9 cellular contexts compared by ENCODE assay signal in the genomic region with DNA sequence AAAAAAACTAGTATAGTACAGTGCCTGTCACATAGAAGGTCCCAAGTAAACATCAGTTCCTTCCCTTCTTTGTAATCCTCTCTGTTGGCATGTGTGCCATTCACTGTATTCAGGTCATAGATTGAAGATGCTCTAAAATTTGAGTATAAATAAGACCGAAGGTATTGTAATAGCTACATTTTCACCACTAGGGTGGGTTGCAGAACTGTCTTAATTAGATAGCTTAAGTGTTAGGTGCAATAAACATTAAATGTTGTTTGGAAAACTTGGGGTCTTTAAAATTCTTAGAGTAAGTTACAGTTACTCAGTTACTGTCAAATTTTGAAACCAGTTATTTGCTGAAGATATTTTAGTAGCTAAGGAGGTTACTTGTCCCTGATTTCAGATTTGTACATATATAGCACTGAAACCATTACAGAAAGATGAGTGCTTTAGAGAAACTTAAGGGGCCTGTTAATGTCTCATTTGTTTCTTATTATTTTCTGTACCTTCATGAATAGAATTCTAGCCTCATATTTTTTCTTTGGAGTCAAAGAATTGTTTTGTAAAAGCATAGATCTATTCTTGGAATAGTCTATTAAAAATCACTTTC. TPM values are rescaled to one million over a fixed set of nuclear protein-coding genes. Genes with fewer than 3 reads are reported as not detected.
DNase-seq lines count a peak whose midpoint lies in the region; ATAC-seq and TF ChIP-seq lines count a peak whose summit lies in the region.
"Had no signal": no experiment of that assay in that cellular context is flagged by ENCODE, and none has a peak within 500 bp of the region (broad histone marks: within the 10 kb centered on the region; RNA-seq: fewer than 3 reads in every experiment).

No MANE protein-coding gene starts in this region.

- H3K4me3 ChIP-seq in BJ (ENCODE audit: low read depth, low read length) (no peak overlapping the region), H7 (ENCODE audit: insufficient read depth, low read depth, low read length) (no peak overlapping the region), foreskin fibroblast (ENCODE audit: low read depth in 1 of 2, low read length in 2 of 2) (no peak overlapping the region), upper lobe of left lung (no peak overlapping the region), Caco-2 (ENCODE audit: low read depth, low read length) (no peak overlapping the region)

- H3K36me3 Mint-ChIP-seq in Caco-2 (ENCODE audit: insufficient read depth, unreplicated experiment), result peaks cover 39% of the 10 kb centered on the region

- H3K4me1 Mint-ChIP-seq in Caco-2 (ENCODE audit: low read depth, unreplicated experiment), result no peaks in the 10 kb centered on the region

- 20 to 28% methylated on average over 1 of the region's 1 CpG for WGBS in upper lobe of left lung, 2 donors

- H3K27ac ChIP-seq in RWPE1 (no peak overlapping the region), upper lobe of left lung (no peak overlapping the region)
- H3K27ac ChIP-seq: epithelial cell of prostate had no signal

- TF ChIP-seq CTCF in BJ (IDR thresholded peaks at IDR 0.05; ENCODE audit: insufficient read depth, low read depth, low read length), result peak; percentile 44
- TF ChIP-seq CTCF in RWPE1 (conservative IDR thresholded peaks at IDR 0.05; ENCODE audit: low read depth), result peak; percentile 51
- TF ChIP-seq CTCF in foreskin fibroblast (IDR thresholded peaks at IDR 0.05; ENCODE audit: low read depth, low read length), result peak; percentile 25
- peak in 5 of 6 experiments; percentile 3 to 51 (median 37) for TF ChIP-seq CTCF in upper lobe of left lung (IDR thresholded peaks at IDR 0.05)
- peak in 1 of 2 experiments; percentile 55 for TF ChIP-seq CTCF in Caco-2 (IDR thresholded peaks at IDR 0.05; ENCODE audit: insufficient read depth in 1 of 2, low read depth in 1 of 2, low read length in 1 of 2, severe bottlenecking in 1 of 2, unreplicated experiment in 1 of 2)

- TF ChIP-seq POLR2A in upper lobe of left lung (IDR thresholded peaks at IDR 0.05), result no peak

- H3K4me1 ChIP-seq in upper lobe of left lung (no peaks in the 10 kb centered on the region), Caco-2 (no peaks in the 10 kb centered on the region)

- no peak for TF ChIP-seq EP300 in upper lobe of left lung (IDR thresholded peaks at IDR 0.05)

- H3K27ac Mint-ChIP-seq in Caco-2 (ENCODE audit: unreplicated experiment), result no peak overlapping the region

- ATAC-seq in upper lobe of left lung (ENCODE audit: low FRiP score in 2 of 2), result no peak

- H3K9me3 Mint-ChIP-seq in Caco-2 (ENCODE audit: unreplicated experiment), result peaks cover 9% of the 10 kb centered on the region

- no peak overlapping the region for H3K4me3 Mint-ChIP-seq in Caco-2 (ENCODE audit: unreplicated experiment)

- CTCF ChIA-PET in BJ (lab: Yijun Ruan, JAX) (interaction anchor here (0.8 to 1.8 kb wide), 7 partner anchors 9 to 95 kb away, joined by 3 to 4 read pairs (median 3); no protein-coding TSS in a partner anchor), RWPE1 (lab: Yijun Ruan, JAX) (interaction anchor here (0.6 to 1.0 kb wide), 3 partner anchors 11 to 95 kb away, joined by 3 to 4 read pairs (median 3); no protein-coding TSS in a partner anchor), Caco-2 (lab: Charles Lee) (interaction anchor here (0.5 to 1.0 kb wide), 8 partner anchors 11 to 507 kb away, joined by 3 to 9 read pairs (median 3); no protein-coding TSS in a partner anchor)

- POLR2A ChIA-PET in BJ (lab: Charles Lee), result no interaction called here
- POLR2A ChIA-PET in RWPE1 (lab: Yijun Ruan, JAX; ENCODE audit: low non-redundant PET), result no interaction called here
- POLR2A ChIA-PET in Caco-2 (lab: Charles Lee), result no interaction called here

- DNase-seq in BJ (ENCODE audit: low read depth) (no peak), H7 (peak; percentile 41), RWPE1 (ENCODE audit: low spot score) (peak; percentile 26), foreskin fibroblast (peak in 1 of 2 donors; percentile 48), upper lobe of left lung (no peak), NCI-H2107 treated with DMSO at 0.1 percent for 48 hours (lab: John Stamatoyannopoulos, UW; ENCODE audit: unreplicated experiment) (no peak), NK-92 (lab: John Stamatoyannopoulos, UW; ENCODE audit: unreplicated experiment) (no peak), Caco-2 (no peak)

- H3K9me3 ChIP-seq in upper lobe of left lung, result no peaks in the 10 kb centered on the region
- peaks cover 6% of the 10 kb centered on the region; the same call in 1 of the 2 replicates for H3K9me3 ChIP-seq in Caco-2

- intact Hi-C loops in Caco-2 (cut with micrococcal nuclease; ENCODE audit: unreplicated experiment), result loop anchor here (1.0 kb wide), 1 partner anchor 94 kb away; no protein-coding TSS in a partner anchor

- no peaks in the 10 kb centered on the region for H3K27me3 Mint-ChIP-seq in Caco-2 (ENCODE audit: insufficient read depth, unreplicated experiment)

- H3K27me3 ChIP-seq in BJ (ENCODE audit: control insufficient read depth, insufficient read depth, low read length), result no peaks in the 10 kb centered on the region
- no peaks in the 10 kb centered on the region for H3K27me3 ChIP-seq in H7 (ENCODE audit: control insufficient read depth, insufficient read depth, low read length)
- no peaks in the 10 kb centered on the region for H3K27me3 ChIP-seq in upper lobe of left lung
- no peaks in the 10 kb centered on the region for H3K27me3 ChIP-seq in Caco-2 (replicated peaks; ENCODE audit: control insufficient read depth, insufficient read depth, low read length)

- H3K36me3 ChIP-seq in BJ (ENCODE audit: control insufficient read depth, insufficient read depth, low read length), result peaks cover 2% of the 10 kb centered on the region
- no peaks in the 10 kb centered on the region for H3K36me3 ChIP-seq in H7 (replicated peaks; ENCODE audit: control insufficient read depth, insufficient read depth, low read length)
- peaks cover 8 to 90% (median 50%) of the 10 kb centered on the region in 4 donors for H3K36me3 ChIP-seq in upper lobe of left lung
- H3K36me3 ChIP-seq in Caco-2 (ENCODE audit: control insufficient read depth, insufficient read depth, low read length), result 0 out of 2 replicates have a peak, but pooled peaks cover 1% of the 10 kb centered on the region

- BruUV-seq in Caco-2 (replicated peaks; lab: Mats Ljungman, UMichigan), result no TSS peak

RNA-seq across cellular contexts. Expression of a gene that starts 24.3 kb away (rescaled TPM):
- polyA plus RNA-seq in BJ (2011; rRNA removed), result 13.5 and 14.9 TPM in 2 replicates
- polyA minus RNA-seq in BJ (2011; rRNA and poly(A)+ RNA removed), result 11.3 and 12.3 TPM in 2 replicates
- 1.2 and 2.8 TPM in 2 replicates for total RNA-seq in H7 (2014; rRNA removed; shearing (Covaris generic))
- total RNA-seq in upper lobe of left lung, result 10 to 100 TPM; 20.1 to 43.0 (median 26.9) TPM
- 24.4 and 27.4 TPM in 2 replicates for total RNA-seq in Caco-2 (2022)

RNA-seq across cellular contexts. Expression of a gene that starts 37.3 kb away (rescaled TPM):
- 106 and 162 TPM in 2 replicates for polyA plus RNA-seq in BJ (2011; rRNA removed)
- 49.1 and 51.0 TPM in 2 replicates for polyA minus RNA-seq in BJ (2011; rRNA and poly(A)+ RNA removed)
- 69.0 and 78.4 TPM in 2 replicates for total RNA-seq in H7 (2014; rRNA removed; shearing (Covaris generic))
- 100 to 1,000 TPM in 3 of 6 donors, 10 to 100 TPM in 3; 41.9 to 134 (median 114) TPM for total RNA-seq in upper lobe of left lung
- total RNA-seq in Caco-2 (2022), result 71.8 and 77.8 TPM in 2 replicates

RNA-seq across cellular contexts. Expression of a gene that starts 44.5 kb away (rescaled TPM):
- not detected in 2 replicates for polyA plus RNA-seq in BJ (2011; rRNA removed)
- polyA minus RNA-seq in BJ (2011; rRNA and poly(A)+ RNA removed), result not detected in 2 replicates
- total RNA-seq in H7 (2014; rRNA removed; shearing (Covaris generic)), result 0.35 and 1.3 TPM in 2 replicates
- total RNA-seq in upper lobe of left lung (not detected), Caco-2 (2022) (10.8 and 15.0 TPM in 2 replicates)

Comparison
In these comparisons a context has a peak if more than half of its experiments do, and no peak if none do; other contexts are left out.
1. DNase-seq: peak in H7 (single experiment) and RWPE1 (single experiment); none in BJ (single experiment), upper lobe of left lung (0 of 2), NCI-H2107 treated with DMSO at 0.1 percent for 48 hours (single experiment), NK-92 (single experiment) and Caco-2 (0 of 2).